Comparison of ENCODE assay signal across 17 cellular contexts in genomic region chr2:181846359-181846758, GRCh38.
"Had no signal": no experiment of that assay in that cellular context is flagged by ENCODE, and none has a peak within 500 bp of the region (broad histone marks: within the 10 kb centered on the region; RNA-seq: fewer than 3 reads in every experiment).

No MANE protein-coding gene starts in this region.

- ATAC-seq: activated T-helper 17 cell treated with anti-CD3 and anti-CD28 coated beads, Interleukin-2, amount 50 U/mL, for 72 hours; effector memory CD8-positive, alpha-beta T cell; heart left ventricle; stimulated activated memory B cell treated with anti-CD40 and anti-IgM and Interleukin-4, amounts not matched to agents 10 μg/mL and 1 μg/mL and 100 μg/mL, for 72 hours had no signal

- H3K4me1 ChIP-seq: breast epithelium, parathyroid adenoma had no signal

- H3K4me3 ChIP-seq: breast epithelium, heart left ventricle, lung, thyroid gland had no signal

- H3K27ac ChIP-seq: epithelial cell of prostate, parathyroid adenoma, thyroid gland, VCaP had no signal

- H3K9me3 ChIP-seq: breast epithelium, heart left ventricle, thyroid gland had no signal

- H3K27me3 ChIP-seq: breast epithelium, heart left ventricle, thyroid gland had no signal

- H3K36me3 ChIP-seq: breast epithelium, heart left ventricle, thyroid gland had no signal

- DNase-seq: activated CD4-positive, alpha-beta T cell treated with anti-CD3 and anti-CD28 coated beads, Interleukin-2, amount 50 U/mL, for 48 hours; activated naive CD4-positive, alpha-beta T cell treated with Interleukin-2 at 50 U/mL for 16 hours; aorta; cerebellar nuclear complex; effector memory CD8-positive, alpha-beta T cell; heart left ventricle; naive B cell; retina; stimulated activated CD4-positive, alpha-beta T cell treated with anti-CD3 and anti-CD28 coated beads, Interleukin-2, amount 100 ng/mL, for 48 hours; thyroid gland had no signal
